12 cellular contexts compared by ENCODE assay signal in the genomic region with DNA sequence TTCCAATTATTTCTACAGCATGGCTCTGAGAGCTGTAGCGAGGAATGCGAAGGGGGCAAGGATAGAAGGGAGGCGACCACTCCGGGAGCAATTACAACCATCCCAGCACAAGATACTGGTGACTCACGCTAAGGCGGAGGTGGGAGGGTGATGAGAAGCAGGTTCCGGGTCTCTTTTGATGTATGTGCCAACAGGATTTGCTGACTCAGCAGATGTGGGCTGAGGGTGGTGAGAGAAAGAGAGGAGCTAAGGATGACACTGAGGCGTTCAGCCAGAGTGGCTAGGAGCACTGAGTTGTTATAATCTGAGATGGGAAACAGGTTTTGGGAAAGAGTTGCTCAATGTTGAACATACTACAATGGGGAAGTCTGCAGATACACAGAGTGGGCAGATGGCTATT. TPM values are rescaled to one million over a fixed set of nuclear protein-coding genes. Genes with fewer than 3 reads are reported as not detected.
A peak's percentile ranks its signal among the peaks of the same experiment; 100 is the strongest.
DNase-seq lines count a peak whose midpoint lies in the region; ATAC-seq, FAIRE-seq and TF ChIP-seq lines count a peak whose summit lies in the region.
"Had no signal": no experiment of that assay in that cellular context is flagged by ENCODE, and none has a peak within 500 bp of the region (broad histone marks: within the 10 kb centered on the region; RNA-seq: fewer than 3 reads in every experiment).

No MANE protein-coding gene starts in this region.

- H3K79me1 ChIP-seq in H1 (ENCODE audit: low read depth, low read length) = no peaks in the 10 kb centered on the region; the same call in 1 of the 2 replicates

- DNase-seq in MV-4-11 (lab: John Stamatoyannopoulos, UW) = peak; percentile 32
- no peak for DNase-seq in H1 (ENCODE audit: low read depth in 1 of 2, low spot score in 2 of 2)
- peak; percentile 78 for DNase-seq in renal cortical epithelial cell (ENCODE audit: low read depth)
- no peak for DNase-seq in NCI-H526 (lab: John Stamatoyannopoulos, UW)
- no peak for DNase-seq in esophagus squamous epithelium (lab: John Stamatoyannopoulos, UW)
- no peak for DNase-seq in T-helper 9 cell
- DNase-seq: DMS79 treated with DMSO at 0.1 percent for 48 hours, NCI-H2107 had no signal

- TF ChIP-seq RAD21 in H1 (IDR thresholded peaks at IDR 0.05 in 1 of 2, conservative IDR thresholded peaks at IDR 0.05 in 1 of 2; ENCODE audit: low read depth in 2 of 2, low read length in 2 of 2) = no peak

- H2BK12ac ChIP-seq in H1 (ENCODE audit: low read depth, low read length) = no peak overlapping the region

- H4K8ac ChIP-seq in H1 (ENCODE audit: extremely low read depth, insufficient read depth, low read length) = no peak overlapping the region

- no peak for ATAC-seq in GM18520 (IDR thresholded peaks at IDR 0.05; ENCODE audit: unreplicated experiment)

- intact Hi-C loops in esophagus squamous epithelium (cut with DNase I) = no loop called here

- no peaks in the 10 kb centered on the region for H4K20me1 ChIP-seq in H1 (replicated peaks in 1 of 2; ENCODE audit: control insufficient read depth in 1 of 2, insufficient read depth in 2 of 2, low read length in 2 of 2)

- H3K4me1 ChIP-seq in HEK293 (ENCODE audit: control insufficient read depth, insufficient read depth, low read length) (no peaks in the 10 kb centered on the region), H1 (replicated peaks in 1 of 4; ENCODE audit: control insufficient read depth in 3 of 4, insufficient read depth in 4 of 4, low read length in 3 of 4) (no peaks in the 10 kb centered on the region), esophagus squamous epithelium (peaks cover 0 to 10% (median 4%) of the 10 kb centered on the region in 3 donors)
- H3K4me1 ChIP-seq: parathyroid adenoma had no signal

- H3K27ac ChIP-seq in HEK293 (ENCODE audit: extremely low read depth, low read depth, low read length) = no peak overlapping the region
- H3K27ac ChIP-seq in H1 (ENCODE audit: low read depth, low read length) = no peak overlapping the region
- H3K27ac ChIP-seq in esophagus squamous epithelium = no peak overlapping the region
- H3K27ac ChIP-seq: HL-60, parathyroid adenoma had no signal

- H4K91ac ChIP-seq in H1 (replicated peaks; ENCODE audit: insufficient read length, low read length) = no peak overlapping the region

- no peak overlapping the region for H2BK5ac ChIP-seq in H1 (ENCODE audit: low read depth, low read length)

- H3K36me3 ChIP-seq in HEK293 (ENCODE audit: control insufficient read depth in 2 of 2, insufficient read depth in 1 of 2, low read length in 2 of 2) (no peaks in the 10 kb centered on the region), H1 (ENCODE audit: control insufficient read depth in 2 of 4, insufficient read depth in 4 of 4, low read length in 3 of 4) (no peaks in the 10 kb centered on the region), esophagus squamous epithelium (no peaks in the 10 kb centered on the region)

- H2AFZ ChIP-seq in H1 (ENCODE audit: low read length) = no peak overlapping the region
- H2AFZ ChIP-seq: parathyroid adenoma had no signal

- TF ChIP-seq EP300 in H1 (IDR thresholded peaks at IDR 0.05; ENCODE audit: borderline replicate concordance in 1 of 2, low read depth in 2 of 2, low read length in 2 of 2) = no peak

- H3K9me3 ChIP-seq in HEK293 (ENCODE audit: control insufficient read depth, insufficient read depth, low read depth, low read length) (no peaks in the 10 kb centered on the region), H1 (ENCODE audit: insufficient read depth in 2 of 2, low read depth in 1 of 2, low read length in 1 of 2) (0 out of 4 replicates have a peak, but pooled peaks cover 0 to 5% of the 10 kb centered on the region in 2 experiments), esophagus squamous epithelium (no peaks in the 10 kb centered on the region)

- H3K4me3 ChIP-seq in HEK293 (ENCODE audit: low read depth, low read length) (no peak overlapping the region), H1 (ENCODE audit: extremely low read depth in 1 of 4, insufficient read depth in 2 of 4, low read depth in 3 of 4, low read length in 4 of 4) (no peak overlapping the region), esophagus squamous epithelium (no peak overlapping the region)

- no peak overlapping the region for H2AK5ac ChIP-seq in H1 (ENCODE audit: low read depth, low read length)

- no peak overlapping the region for H3K14ac ChIP-seq in H1 (ENCODE audit: insufficient read length)

- no peak overlapping the region for H4K5ac ChIP-seq in H1 (ENCODE audit: insufficient read length, low read depth, low read length)

- H2BK15ac ChIP-seq in H1 (ENCODE audit: low read length) = no peak overlapping the region

- H3K4ac ChIP-seq in H1 (replicated peaks; ENCODE audit: insufficient read length, low read depth, low read length) = no peak overlapping the region

- H3K27me3 ChIP-seq in H1 (replicated peaks in 1 of 4; ENCODE audit: control insufficient read depth in 3 of 4, extremely low read depth in 1 of 4, insufficient read depth in 3 of 4, low read length in 3 of 4) (no peaks in the 10 kb centered on the region), esophagus squamous epithelium (no peaks in the 10 kb centered on the region)

- no peak overlapping the region for H2BK120ac ChIP-seq in H1 (replicated peaks; ENCODE audit: low read depth, low read length)

- H3K23me2 ChIP-seq in H1 (ENCODE audit: low read depth, low read length) = no peaks in the 10 kb centered on the region

- 86% methylated on average over 8 of the region's 8 CpGs; no CpG with 5 or more reads in 1 of the 2 experiments for WGBS in H1 (ENCODE audit: extremely low coverage in 1 of 2, insufficient coverage in 1 of 2, insufficient read length in 1 of 2, insufficient replicate concordance in 2 of 2, low coverage in 1 of 2, low lambda C conversion rate in 2 of 2, missing lambda C conversion rate in 1 of 2), 2 experiments
- 37 to 55% methylated on average over 8 of the region's 8 CpGs for WGBS in esophagus squamous epithelium, 2 donors

- no peak for FAIRE-seq in H1 (lab: Jason Lieb, UNC)

- no peak overlapping the region for H3K9ac ChIP-seq in H1 (replicated peaks in 1 of 4; ENCODE audit: extremely low read depth in 1 of 4, low read depth in 3 of 4, low read length in 3 of 4)
- H3K9ac ChIP-seq: parathyroid adenoma had no signal

- H3K4me2 ChIP-seq in H1 (ENCODE audit: insufficient read depth in 1 of 2, low read depth in 2 of 2, low read length in 2 of 2) = no peak overlapping the region

- H3K23ac ChIP-seq in H1 (ENCODE audit: insufficient read length) = no peak overlapping the region

- TF ChIP-seq POLR2A in H1 (IDR thresholded peaks at IDR 0.05; ENCODE audit: control extremely low read depth in 1 of 2, low read depth in 2 of 2, low read length in 2 of 2) = no peak
- no peak for TF ChIP-seq POLR2A in esophagus squamous epithelium (IDR thresholded peaks at IDR 0.05)

- POLR2A ChIA-PET in HEK293 (lab: Yijun Ruan, JAX) (interaction anchor here (2.0 kb wide), 1 partner anchor 55 kb away, joined by 9 read pairs; no protein-coding TSS in a partner anchor), H1 (lab: Charles Lee; ENCODE audit: partially characterized antibody) (no interaction called here)

- H2BK20ac ChIP-seq in H1 (ENCODE audit: low read length) = no peak overlapping the region

- CTCF ChIA-PET in HEK293 (lab: Yijun Ruan, JAX) (interaction anchor here (0.9 kb wide), 1 partner anchor 54 kb away, joined by 3 read pairs; no protein-coding TSS in a partner anchor), H1 (lab: Charles Lee; ENCODE audit: partially characterized antibody) (no interaction called here)

- TF ChIP-seq CTCF in HEK293 (tag by site-specific recombination; IDR thresholded peaks at IDR 0.05) = no peak
- TF ChIP-seq CTCF in H1 (IDR thresholded peaks at IDR 0.05; ENCODE audit: control extremely low read depth in 1 of 3, insufficient read depth in 1 of 3, low read depth in 1 of 3, low read length in 3 of 3) = no peak
- no peak for TF ChIP-seq CTCF in esophagus squamous epithelium (IDR thresholded peaks at IDR 0.05)

- no peak overlapping the region for H3K56ac ChIP-seq in H1 (replicated peaks; ENCODE audit: insufficient read length, low read depth, low read length)

- no peak overlapping the region for H3K18ac ChIP-seq in H1 (ENCODE audit: extremely low read depth, low read length)

- H3K79me2 ChIP-seq in H1 (ENCODE audit: control insufficient read depth in 1 of 2, insufficient read depth in 2 of 2, low read length in 2 of 2) = no peaks in the 10 kb centered on the region
- H3K79me2 ChIP-seq: parathyroid adenoma had no signal

TF ChIP-seq in HEK293, 187 proteins besides CTCF, POLR2A, EP300 and RAD21 (continues in another document):
- TF ChIP-seq KLF9 (tag by site-specific recombination; IDR thresholded peaks at IDR 0.05; ENCODE audit: low read depth) = no peak
- no peak for TF ChIP-seq ZBTB21 (tag by site-specific recombination; IDR thresholded peaks at IDR 0.05)
- peak; percentile 88 for TF ChIP-seq ZFHX2 (tag by site-specific recombination; conservative IDR thresholded peaks at IDR 0.05)
- no peak for TF ChIP-seq ZNF555 (tag by site-specific recombination; conservative IDR thresholded peaks at IDR 0.05)

TF ChIP-seq in H1, 55 proteins besides CTCF, POLR2A, EP300 and RAD21:
- TF ChIP-seq PHF8 (conservative IDR thresholded peaks at IDR 0.05; ENCODE audit: low read depth, low read length) = no peak
- TF ChIP-seq SIRT6 (IDR thresholded peaks at IDR 0.05; ENCODE audit: low read length) = no peak
- peak; percentile 99 for TF ChIP-seq MAFK (IDR thresholded peaks at IDR 0.05; ENCODE audit: low read depth, low read length)
- TF ChIP-seq KDM1A (IDR thresholded peaks at IDR 0.05; ENCODE audit: borderline replicate concordance, low read length) = no peak
- no peak for TF ChIP-seq SAP30 (IDR thresholded peaks at IDR 0.05; ENCODE audit: insufficient read depth, insufficient replicate concordance, low read length)
- peak; percentile 79 for TF ChIP-seq BACH1 (IDR thresholded peaks at IDR 0.05; ENCODE audit: low read length)
- TF ChIP-seq JUN (IDR thresholded peaks at IDR 0.05; ENCODE audit: low read depth, low read length) = no peak
- TF ChIP-seq RXRA (IDR thresholded peaks at IDR 0.05; ENCODE audit: insufficient read depth, low read depth, low read length) = no peak
TF ChIP-seq in H1: peak in this region for 2.

RNA-seq across cellular contexts. Expression of gene TXNDC5, which starts 9.3 kb away (rescaled TPM):
- total RNA-seq in H1 (2021; fragmentation: NEBNext Ultra II Directional; extraction: Animal tissue kit (Norgen Biotek cat#: 25700)) = 169 and 172 TPM in 2 replicates
- polyA plus RNA-seq in H1 (2011; rRNA removed) = 89.8 and 114 TPM in 2 replicates
- polyA plus RNA-seq in H1 (2011; cell fraction: cytosol; rRNA removed) = 107 TPM
- polyA plus RNA-seq in H1 (2011; cell fraction: nucleus; rRNA removed) = 86.4 TPM
- 118 to 141 TPM (median 132 TPM) in 4 replicates for polyA plus RNA-seq in H1 (2012, experiment 1 of 2)
- polyA plus RNA-seq in H1 (2012, experiment 2 of 2) = 54.2 TPM
- 203 TPM for polyA plus RNA-seq in H1 (2013, experiment 1 of 2)
- polyA plus RNA-seq in H1 (2013, experiment 2 of 2) = 232 TPM
- 108 and 132 TPM in 2 replicates for polyA minus RNA-seq in H1 (2011; rRNA and poly(A)+ RNA removed)
- 58.8 TPM for polyA minus RNA-seq in H1 (2011; cell fraction: cytosol; rRNA and poly(A)+ RNA removed)
- 53.1 TPM for polyA minus RNA-seq in H1 (2011; cell fraction: nucleus; rRNA and poly(A)+ RNA removed)
- total RNA-seq in renal cortical epithelial cell = 301 and 340 TPM in 2 replicates
- total RNA-seq in esophagus squamous epithelium = 100 to 1,000 TPM in 2 of 4 donors, 10 to 100 TPM in 2; 51.9 to 125 (median 104) TPM

Comparison
In these comparisons a context has a peak if more than half of its experiments do, and no peak if none do; other contexts are left out.
1. DNase-seq: peak in MV-4-11 (single experiment) and renal cortical epithelial cell (single experiment); none in H1 (0 of 2), NCI-H526 (0 of 2), esophagus squamous epithelium (single experiment) and T-helper 9 cell (single experiment).
2. Of the 6 proteins assayed by ChIP-seq in both HEK293 and H1: peak only in HEK293: SP2; only in H1: none; in both: none; in neither: 5.